ENCODE assay signal across 17 cellular contexts in genomic region chr22:27107005-27107404, GRCh38.
DNase-seq lines count a peak whose midpoint lies in the region; ATAC-seq and TF ChIP-seq lines count a peak whose summit lies in the region.
"Had no signal": no experiment of that assay in that cellular context is flagged by ENCODE, and none has a peak within 500 bp of the region (broad histone marks: within the 10 kb centered on the region; RNA-seq: fewer than 3 reads in every experiment).

No MANE protein-coding gene starts in this region.

- no peak for TF ChIP-seq EP300 in ovary (IDR thresholded peaks at IDR 0.05)

- TF ChIP-seq CTCF in breast epithelium (IDR thresholded peaks at IDR 0.05) (no peak), mammary epithelial cell (conservative IDR thresholded peaks at IDR 0.05 in 1 of 2, IDR thresholded peaks at IDR 0.05 in 1 of 2; ENCODE audit: extremely low read depth in 1 of 2, insufficient read depth in 1 of 2, low read depth in 1 of 2, low read length in 2 of 2) (no peak), coronary artery (IDR thresholded peaks at IDR 0.05) (no peak), ovary (IDR thresholded peaks at IDR 0.05) (no peak), tibial artery (IDR thresholded peaks at IDR 0.05) (no peak), colonic mucosa (IDR thresholded peaks at IDR 0.05) (no peak)

- dilution Hi-C loops in mammary epithelial cell (cut with HindIII; ENCODE audit: low sequenced_read_pairs) = loop anchor here (5.0 kb wide), 1 partner anchor 50 kb away; no protein-coding TSS in a partner anchor

- intact Hi-C loops in breast epithelium (cut with DNase I; ENCODE audit: low total_unique reads) (no loop called here), mammary epithelial cell (cut with micrococcal nuclease) (no loop called here), ovary (cut with DNase I) (loop anchor here in 1 of 4 donors (5.0 kb wide), 1 partner anchor 105 kb away; no protein-coding TSS in a partner anchor), tibial artery (cut with DNase I; ENCODE audit: low total_unique reads) (loop anchor here (5.0 to 10.0 kb wide), 2 partner anchors 105 to 212 kb away; no protein-coding TSS in a partner anchor), colonic mucosa (cut with DNase I) (no loop called here)

- H3K4me1 ChIP-seq in breast epithelium (peaks cover 0 to 6% of the 10 kb centered on the region in 2 donors), mammary epithelial cell (ENCODE audit: insufficient read depth, low read length) (no peaks in the 10 kb centered on the region), ovary (ENCODE audit: insufficient read depth) (peaks cover 17% of the 10 kb centered on the region), tibial artery (peaks cover 0 to 92% (median 59%) of the 10 kb centered on the region in 4 donors), colonic mucosa (no peaks in the 10 kb centered on the region)

- H3K9me3 ChIP-seq in breast epithelium = no peaks in the 10 kb centered on the region
- H3K9me3 ChIP-seq in mammary epithelial cell (replicated peaks; ENCODE audit: insufficient read depth, low read length) = no peaks in the 10 kb centered on the region
- H3K9me3 ChIP-seq in ovary = no peaks in the 10 kb centered on the region
- H3K9me3 ChIP-seq in tibial artery = no peaks in the 10 kb centered on the region
- no peaks in the 10 kb centered on the region for H3K9me3 ChIP-seq in colonic mucosa

- H3K27me3 ChIP-seq in breast epithelium (no peaks in the 10 kb centered on the region), mammary epithelial cell (ENCODE audit: insufficient read depth, low read length) (peaks cover 47% of the 10 kb centered on the region), ovary (no peaks in the 10 kb centered on the region), tibial artery (no peaks in the 10 kb centered on the region), colonic mucosa (no peaks in the 10 kb centered on the region)
- H3K27me3 ChIP-seq: BLaER1 treated with 17β-estradiol and CSF1 and Interleukin-3, amounts not matched to agents 10 nM and 100 nM had no signal

- H3K36me3 ChIP-seq in breast epithelium = no peaks in the 10 kb centered on the region
- H3K36me3 ChIP-seq in mammary epithelial cell (ENCODE audit: insufficient read depth, low read length) = no peaks in the 10 kb centered on the region
- no peaks in the 10 kb centered on the region for H3K36me3 ChIP-seq in ovary
- no peaks in the 10 kb centered on the region for H3K36me3 ChIP-seq in tibial artery
- H3K36me3 ChIP-seq in colonic mucosa = no peaks in the 10 kb centered on the region
- H3K36me3 ChIP-seq: BLaER1 treated with 17β-estradiol and CSF1 and Interleukin-3, amounts not matched to agents 10 nM and 100 nM had no signal

- H3K27ac ChIP-seq in breast epithelium = peak overlapping the region; percentile 40 to 52
- no peak overlapping the region for H3K27ac ChIP-seq in mammary epithelial cell (ENCODE audit: insufficient read depth, low read depth, low read length)
- peak overlapping the region; percentile 72 to 92 for H3K27ac ChIP-seq in coronary artery
- H3K27ac ChIP-seq in ovary = peak overlapping the region; percentile 49 to 62
- H3K27ac ChIP-seq in tibial artery = peak overlapping the region; percentile 76 to 79
- no peak overlapping the region for H3K27ac ChIP-seq in colonic mucosa
- H3K27ac ChIP-seq: 22Rv1; BLaER1 treated with 17β-estradiol and CSF1 and Interleukin-3, amounts not matched to agents 10 nM and 100 nM; PC-9 had no signal

- H2AFZ ChIP-seq in mammary epithelial cell (ENCODE audit: low read depth, low read length) = no peak overlapping the region
- H2AFZ ChIP-seq: GM23338, PC-9 had no signal

- BruUV-seq in mammary epithelial cell (replicated peaks; lab: Mats Ljungman, UMichigan) = no TSS peak

- H3K9ac ChIP-seq in mammary epithelial cell (ENCODE audit: insufficient read depth, low read length) (no peak overlapping the region), colonic mucosa (ENCODE audit: low read depth in 2 of 2, low read length in 2 of 2) (no peak overlapping the region)
- H3K9ac ChIP-seq: BLaER1 treated with 17β-estradiol and CSF1 and Interleukin-3, amounts not matched to agents 10 nM and 100 nM had no signal

- in situ Hi-C loops in mammary epithelial cell (cut with MboI; ENCODE audit: low sequenced_read_pairs in 2 of 2) = no loop called here

- H4K20me1 ChIP-seq in mammary epithelial cell (ENCODE audit: insufficient read depth, low read length) = no peaks in the 10 kb centered on the region
- H4K20me1 ChIP-seq: BLaER1 treated with 17β-estradiol and CSF1 and Interleukin-3, amounts not matched to agents 10 nM and 100 nM had no signal

- CTCF ChIA-PET in mammary epithelial cell (lab: Charles Lee; ENCODE audit: low non-redundant PET) = no interaction called here

- 94% methylated on average over 4 of the region's 4 CpGs for WGBS in mammary epithelial cell (ENCODE audit: low coverage, missing lambda C conversion rate)
- 87 to 95% (median 92%) methylated on average over 4 of the region's 4 CpGs for WGBS in ovary, 3 donors

- TF ChIP-seq POLR2A in breast epithelium (IDR thresholded peaks at IDR 0.05) (no peak), ovary (IDR thresholded peaks at IDR 0.05) (no peak)

- H3K4me3 ChIP-seq in breast epithelium = no peak overlapping the region
- H3K4me3 ChIP-seq in mammary epithelial cell (replicated peaks in 1 of 3; ENCODE audit: insufficient read depth in 1 of 3, low read depth in 2 of 3, low read length in 3 of 3) = no peak overlapping the region
- no peak overlapping the region for H3K4me3 ChIP-seq in coronary artery
- H3K4me3 ChIP-seq in ovary = no peak overlapping the region
- H3K4me3 ChIP-seq in tibial artery = no peak overlapping the region
- H3K4me3 ChIP-seq in colonic mucosa = no peak overlapping the region
- H3K4me3 ChIP-seq: BLaER1 treated with 17β-estradiol and CSF1 and Interleukin-3, amounts not matched to agents 10 nM and 100 nM; GM23338; K562; PC-9 had no signal

- ATAC-seq in GM18870 (IDR thresholded peaks at IDR 0.05; ENCODE audit: unreplicated experiment) = no peak
- ATAC-seq: GM23338, K562 had no signal

- H3K79me2 ChIP-seq in mammary epithelial cell (ENCODE audit: insufficient read depth, low read length) = no peaks in the 10 kb centered on the region

- no peak overlapping the region for H3K4me2 ChIP-seq in mammary epithelial cell (ENCODE audit: insufficient read depth, low read depth, low read length)
- H3K4me2 ChIP-seq: GM23338, PC-9 had no signal

- DNase-seq in breast epithelium (ENCODE audit: low spot score in 2 of 2) (no peak), mammary epithelial cell (no peak), coronary artery (ENCODE audit: low spot score) (peak; percentile 76), ovary (no peak), tibial artery (peak in 1 of 2 donors; percentile 80), colonic mucosa (no peak), GOT3 (lab: John Stamatoyannopoulos, UW) (no peak)
- DNase-seq: CD8-positive, alpha-beta memory T cell; DMS79 treated with DMSO at 0.1 percent for 48 hours; NCI-H1417 treated with DMSO at 0.1 percent for 48 hours; NCI-H82 had no signal

Comparison
In these comparisons a context has a peak if more than half of its experiments do, and no peak if none do; other contexts are left out.
1. H3K27ac ChIP-seq: peak in breast epithelium (2 of 2), coronary artery (2 of 2), ovary (2 of 2) and tibial artery (2 of 2); none in mammary epithelial cell (single experiment) and colonic mucosa (single experiment).